In the genomic region with DNA sequence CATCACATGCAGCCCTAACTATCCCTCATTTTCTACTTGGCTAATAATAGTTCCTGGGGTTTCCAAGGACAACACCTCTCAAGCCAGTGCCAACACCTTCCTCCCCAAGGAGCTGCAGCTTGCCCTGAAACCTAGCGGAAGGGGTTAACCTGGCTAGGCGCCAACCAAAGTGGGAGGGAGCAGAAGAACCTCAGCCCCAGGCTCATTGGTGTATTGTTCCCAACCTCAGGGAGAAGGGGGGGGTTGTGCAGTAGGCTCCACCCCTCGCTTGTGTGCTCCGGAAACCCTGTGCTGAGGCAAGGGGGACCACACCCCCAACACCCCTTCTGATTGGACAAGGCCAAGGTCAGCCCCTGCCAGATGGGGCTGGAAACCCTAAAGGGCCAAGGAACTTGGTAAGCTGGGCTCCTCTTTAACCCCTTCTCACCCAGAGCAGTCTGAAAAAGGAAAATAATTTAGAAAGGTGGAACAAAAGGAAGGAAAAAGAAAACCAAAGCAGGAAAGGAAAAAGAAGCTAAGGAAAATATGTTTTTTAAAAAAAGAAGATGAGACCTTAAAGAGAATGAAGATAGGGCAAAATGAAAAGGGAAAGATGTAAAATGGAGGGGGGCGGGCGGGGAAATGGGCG, we compare ENCODE assay signal across 1 cellular context.
A peak's percentile ranks its signal among the peaks of the same experiment; 100 is the strongest.
TF ChIP-seq lines count a peak whose summit lies in the region.

No MANE protein-coding gene starts in this region.

TF ChIP-seq in HepG2, 621 proteins besides CTCF, POLR2A, EP300 and RAD21 (continued from another document and continues in another):
- no peak for TF ChIP-seq ZNF260 (CRISPR knock-in tag; IDR thresholded peaks at IDR 0.05; ENCODE audit: borderline replicate concordance, low read depth)
- no peak for TF ChIP-seq WIZ (CRISPR knock-in tag; IDR thresholded peaks at IDR 0.05)
- peak; percentile 88 for TF ChIP-seq KLF12 (CRISPR knock-in tag; IDR thresholded peaks at IDR 0.05; ENCODE audit: borderline replicate concordance)
- peak; percentile 67 for TF ChIP-seq SPEN (CRISPR knock-in tag; IDR thresholded peaks at IDR 0.05; ENCODE audit: low read depth)
- no peak for TF ChIP-seq ZSCAN9 (CRISPR knock-in tag; IDR thresholded peaks at IDR 0.05; ENCODE audit: borderline replicate concordance)
- TF ChIP-seq, protein P1, sequence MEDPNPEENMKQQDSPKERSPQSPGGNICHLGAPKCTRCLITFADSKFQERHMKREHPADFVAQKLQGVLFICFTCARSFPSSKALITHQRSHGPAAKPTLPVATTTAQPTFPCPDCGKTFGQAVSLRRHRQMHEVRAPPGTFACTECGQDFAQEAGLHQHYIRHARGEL (CRISPR knock-in tag; IDR thresholded peaks at IDR 0.05) = no peak
- peak; percentile 94; the same call in 1 of the 2 replicates for TF ChIP-seq YEATS2 (CRISPR knock-in tag; IDR thresholded peaks at IDR 0.05; ENCODE audit: borderline replicate concordance)
- TF ChIP-seq NCOA2 (CRISPR knock-in tag; IDR thresholded peaks at IDR 0.05) = peak; percentile 20; the same call in 1 of the 2 replicates
- TF ChIP-seq CBFB (CRISPR knock-in tag; IDR thresholded peaks at IDR 0.05) = no peak; the same call in 1 of the 2 replicates
- TF ChIP-seq, protein P2, sequence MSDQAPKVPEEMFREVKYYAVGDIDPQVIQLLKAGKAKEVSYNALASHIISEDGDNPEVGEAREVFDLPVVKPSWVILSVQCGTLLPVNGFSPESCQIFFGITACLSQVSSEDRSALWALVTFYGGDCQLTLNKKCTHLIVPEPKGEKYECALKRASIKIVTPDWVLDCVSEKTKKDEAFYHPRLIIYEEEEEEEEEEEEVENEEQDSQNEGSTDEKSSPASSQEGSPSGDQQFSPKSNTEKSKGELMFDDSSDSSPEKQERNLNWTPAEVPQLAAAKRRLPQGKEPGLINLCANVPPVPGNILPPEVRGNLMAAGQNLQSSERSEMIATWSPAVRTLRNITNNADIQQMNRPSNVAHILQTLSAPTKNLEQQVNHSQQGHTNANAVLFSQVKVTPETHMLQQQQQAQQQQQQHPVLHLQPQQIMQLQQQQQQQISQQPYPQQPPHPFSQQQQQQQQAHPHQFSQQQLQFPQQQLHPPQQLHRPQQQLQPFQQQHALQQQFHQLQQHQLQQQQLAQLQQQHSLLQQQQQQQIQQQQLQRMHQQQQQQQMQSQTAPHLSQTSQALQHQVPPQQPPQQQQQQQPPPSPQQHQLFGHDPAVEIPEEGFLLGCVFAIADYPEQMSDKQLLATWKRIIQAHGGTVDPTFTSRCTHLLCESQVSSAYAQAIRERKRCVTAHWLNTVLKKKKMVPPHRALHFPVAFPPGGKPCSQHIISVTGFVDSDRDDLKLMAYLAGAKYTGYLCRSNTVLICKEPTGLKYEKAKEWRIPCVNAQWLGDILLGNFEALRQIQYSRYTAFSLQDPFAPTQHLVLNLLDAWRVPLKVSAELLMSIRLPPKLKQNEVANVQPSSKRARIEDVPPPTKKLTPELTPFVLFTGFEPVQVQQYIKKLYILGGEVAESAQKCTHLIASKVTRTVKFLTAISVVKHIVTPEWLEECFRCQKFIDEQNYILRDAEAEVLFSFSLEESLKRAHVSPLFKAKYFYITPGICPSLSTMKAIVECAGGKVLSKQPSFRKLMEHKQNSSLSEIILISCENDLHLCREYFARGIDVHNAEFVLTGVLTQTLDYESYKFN (CRISPR knock-in tag; conservative IDR thresholded peaks at IDR 0.05) = peak; percentile 78
- TF ChIP-seq, protein P3, sequence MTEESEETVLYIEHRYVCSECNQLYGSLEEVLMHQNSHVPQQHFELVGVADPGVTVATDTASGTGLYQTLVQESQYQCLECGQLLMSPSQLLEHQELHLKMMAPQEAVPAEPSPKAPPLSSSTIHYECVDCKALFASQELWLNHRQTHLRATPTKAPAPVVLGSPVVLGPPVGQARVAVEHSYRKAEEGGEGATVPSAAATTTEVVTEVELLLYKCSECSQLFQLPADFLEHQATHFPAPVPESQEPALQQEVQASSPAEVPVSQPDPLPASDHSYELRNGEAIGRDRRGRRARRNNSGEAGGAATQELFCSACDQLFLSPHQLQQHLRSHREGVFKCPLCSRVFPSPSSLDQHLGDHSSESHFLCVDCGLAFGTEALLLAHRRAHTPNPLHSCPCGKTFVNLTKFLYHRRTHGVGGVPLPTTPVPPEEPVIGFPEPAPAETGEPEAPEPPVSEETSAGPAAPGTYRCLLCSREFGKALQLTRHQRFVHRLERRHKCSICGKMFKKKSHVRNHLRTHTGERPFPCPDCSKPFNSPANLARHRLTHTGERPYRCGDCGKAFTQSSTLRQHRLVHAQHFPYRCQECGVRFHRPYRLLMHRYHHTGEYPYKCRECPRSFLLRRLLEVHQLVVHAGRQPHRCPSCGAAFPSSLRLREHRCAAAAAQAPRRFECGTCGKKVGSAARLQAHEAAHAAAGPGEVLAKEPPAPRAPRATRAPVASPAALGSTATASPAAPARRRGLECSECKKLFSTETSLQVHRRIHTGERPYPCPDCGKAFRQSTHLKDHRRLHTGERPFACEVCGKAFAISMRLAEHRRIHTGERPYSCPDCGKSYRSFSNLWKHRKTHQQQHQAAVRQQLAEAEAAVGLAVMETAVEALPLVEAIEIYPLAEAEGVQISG (CRISPR knock-in tag; IDR thresholded peaks at IDR 0.05) = peak; percentile 82
- peak; percentile 58 for TF ChIP-seq U2AF1 (optimal IDR thresholded peaks at IDR 0.05; ENCODE audit: low read depth, low read length)
- peak; percentile 9 for TF ChIP-seq SKI (IDR thresholded peaks at IDR 0.05; ENCODE audit: partially characterized antibody)
- no peak for TF ChIP-seq RBM39 (IDR thresholded peaks at IDR 0.05; ENCODE audit: low read depth, low read length, poor library complexity, severe bottlenecking)
- TF ChIP-seq ZNF333 (CRISPR knock-in tag; IDR thresholded peaks at IDR 0.05; ENCODE audit: borderline replicate concordance) = no peak
- TF ChIP-seq ZNF878 (CRISPR knock-in tag; IDR thresholded peaks at IDR 0.05) = 0 out of 2 replicates have a peak, but pooled peaks have one; percentile 41
- TF ChIP-seq CREM (IDR thresholded peaks at IDR 0.05) = peak; percentile 46; the same call in 1 of the 2 replicates
- TF ChIP-seq CREM (CRISPR knock-in tag; IDR thresholded peaks at IDR 0.05) = no peak
- TF ChIP-seq, protein P4, sequence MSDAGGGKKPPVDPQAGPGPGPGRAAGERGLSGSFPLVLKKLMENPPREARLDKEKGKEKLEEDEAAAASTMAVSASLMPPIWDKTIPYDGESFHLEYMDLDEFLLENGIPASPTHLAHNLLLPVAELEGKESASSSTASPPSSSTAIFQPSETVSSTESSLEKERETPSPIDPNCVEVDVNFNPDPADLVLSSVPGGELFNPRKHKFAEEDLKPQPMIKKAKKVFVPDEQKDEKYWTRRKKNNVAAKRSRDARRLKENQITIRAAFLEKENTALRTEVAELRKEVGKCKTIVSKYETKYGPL (CRISPR knock-in tag; IDR thresholded peaks at IDR 0.05) = no peak
- TF ChIP-seq, protein P5, sequence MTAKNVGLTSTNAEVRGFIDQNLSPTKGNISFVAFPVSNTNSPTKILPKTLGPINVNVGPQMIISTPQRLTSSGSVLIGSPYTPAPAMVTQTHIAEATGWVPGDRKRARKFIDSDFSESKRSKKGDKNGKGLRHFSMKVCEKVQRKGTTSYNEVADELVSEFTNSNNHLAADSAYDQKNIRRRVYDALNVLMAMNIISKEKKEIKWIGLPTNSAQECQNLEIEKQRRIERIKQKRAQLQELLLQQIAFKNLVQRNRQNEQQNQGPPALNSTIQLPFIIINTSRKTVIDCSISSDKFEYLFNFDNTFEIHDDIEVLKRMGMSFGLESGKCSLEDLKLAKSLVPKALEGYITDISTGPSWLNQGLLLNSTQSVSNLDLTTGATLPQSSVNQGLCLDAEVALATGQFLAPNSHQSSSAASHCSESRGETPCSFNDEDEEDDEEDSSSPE (CRISPR knock-in tag; IDR thresholded peaks at IDR 0.05) = 0 out of 2 replicates have a peak, but pooled peaks have one; percentile 11
- TF ChIP-seq CEBPG (CRISPR knock-in tag; IDR thresholded peaks at IDR 0.05) = peak; percentile 54
- no peak; the same call in 1 of the 2 replicates for TF ChIP-seq SIX1 (CRISPR knock-in tag; IDR thresholded peaks at IDR 0.05; ENCODE audit: borderline replicate concordance)
- TF ChIP-seq, protein P6, sequence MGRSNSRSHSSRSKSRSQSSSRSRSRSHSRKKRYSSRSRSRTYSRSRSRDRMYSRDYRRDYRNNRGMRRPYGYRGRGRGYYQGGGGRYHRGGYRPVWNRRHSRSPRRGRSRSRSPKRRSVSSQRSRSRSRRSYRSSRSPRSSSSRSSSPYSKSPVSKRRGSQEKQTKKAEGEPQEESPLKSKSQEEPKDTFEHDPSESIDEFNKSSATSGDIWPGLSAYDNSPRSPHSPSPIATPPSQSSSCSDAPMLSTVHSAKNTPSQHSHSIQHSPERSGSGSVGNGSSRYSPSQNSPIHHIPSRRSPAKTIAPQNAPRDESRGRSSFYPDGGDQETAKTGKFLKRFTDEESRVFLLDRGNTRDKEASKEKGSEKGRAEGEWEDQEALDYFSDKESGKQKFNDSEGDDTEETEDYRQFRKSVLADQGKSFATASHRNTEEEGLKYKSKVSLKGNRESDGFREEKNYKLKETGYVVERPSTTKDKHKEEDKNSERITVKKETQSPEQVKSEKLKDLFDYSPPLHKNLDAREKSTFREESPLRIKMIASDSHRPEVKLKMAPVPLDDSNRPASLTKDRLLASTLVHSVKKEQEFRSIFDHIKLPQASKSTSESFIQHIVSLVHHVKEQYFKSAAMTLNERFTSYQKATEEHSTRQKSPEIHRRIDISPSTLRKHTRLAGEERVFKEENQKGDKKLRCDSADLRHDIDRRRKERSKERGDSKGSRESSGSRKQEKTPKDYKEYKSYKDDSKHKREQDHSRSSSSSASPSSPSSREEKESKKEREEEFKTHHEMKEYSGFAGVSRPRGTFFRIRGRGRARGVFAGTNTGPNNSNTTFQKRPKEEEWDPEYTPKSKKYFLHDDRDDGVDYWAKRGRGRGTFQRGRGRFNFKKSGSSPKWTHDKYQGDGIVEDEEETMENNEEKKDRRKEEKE (IDR thresholded peaks at IDR 0.05) = no peak
- peak; percentile 72; the same call in 1 of the 2 replicates for TF ChIP-seq HOXD1 (CRISPR knock-in tag; IDR thresholded peaks at IDR 0.05)
- TF ChIP-seq, protein P7, sequence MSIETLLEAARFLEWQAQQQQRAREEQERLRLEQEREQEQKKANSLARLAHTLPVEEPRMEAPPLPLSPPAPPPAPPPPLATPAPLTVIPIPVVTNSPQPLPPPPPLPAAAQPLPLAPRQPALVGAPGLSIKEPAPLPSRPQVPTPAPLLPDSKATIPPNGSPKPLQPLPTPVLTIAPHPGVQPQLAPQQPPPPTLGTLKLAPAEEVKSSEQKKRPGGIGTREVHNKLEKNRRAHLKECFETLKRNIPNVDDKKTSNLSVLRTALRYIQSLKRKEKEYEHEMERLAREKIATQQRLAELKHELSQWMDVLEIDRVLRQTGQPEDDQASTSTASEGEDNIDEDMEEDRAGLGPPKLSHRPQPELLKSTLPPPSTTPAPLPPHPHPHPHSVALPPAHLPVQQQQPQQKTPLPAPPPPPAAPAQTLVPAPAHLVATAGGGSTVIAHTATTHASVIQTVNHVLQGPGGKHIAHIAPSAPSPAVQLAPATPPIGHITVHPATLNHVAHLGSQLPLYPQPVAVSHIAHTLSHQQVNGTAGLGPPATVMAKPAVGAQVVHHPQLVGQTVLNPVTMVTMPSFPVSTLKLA (IDR thresholded peaks at IDR 0.05) = 0 out of 2 replicates have a peak, but pooled peaks have one; percentile 6
- TF ChIP-seq DNMT3B (CRISPR knock-in tag; conservative IDR thresholded peaks at IDR 0.05) = peak; percentile 69; the same call in 1 of the 2 replicates
- 0 out of 2 replicates have a peak, but pooled peaks have one; percentile 22 for TF ChIP-seq THYN1 (CRISPR knock-in tag; IDR thresholded peaks at IDR 0.05; ENCODE audit: borderline replicate concordance, low read depth)
- TF ChIP-seq TP53 (CRISPR knock-in tag; conservative IDR thresholded peaks at IDR 0.05) = 0 out of 2 replicates have a peak, but pooled peaks have one; percentile 39
- peak; percentile 79 for TF ChIP-seq KAT8 (CRISPR knock-in tag; IDR thresholded peaks at IDR 0.05)
- TF ChIP-seq, protein P8, sequence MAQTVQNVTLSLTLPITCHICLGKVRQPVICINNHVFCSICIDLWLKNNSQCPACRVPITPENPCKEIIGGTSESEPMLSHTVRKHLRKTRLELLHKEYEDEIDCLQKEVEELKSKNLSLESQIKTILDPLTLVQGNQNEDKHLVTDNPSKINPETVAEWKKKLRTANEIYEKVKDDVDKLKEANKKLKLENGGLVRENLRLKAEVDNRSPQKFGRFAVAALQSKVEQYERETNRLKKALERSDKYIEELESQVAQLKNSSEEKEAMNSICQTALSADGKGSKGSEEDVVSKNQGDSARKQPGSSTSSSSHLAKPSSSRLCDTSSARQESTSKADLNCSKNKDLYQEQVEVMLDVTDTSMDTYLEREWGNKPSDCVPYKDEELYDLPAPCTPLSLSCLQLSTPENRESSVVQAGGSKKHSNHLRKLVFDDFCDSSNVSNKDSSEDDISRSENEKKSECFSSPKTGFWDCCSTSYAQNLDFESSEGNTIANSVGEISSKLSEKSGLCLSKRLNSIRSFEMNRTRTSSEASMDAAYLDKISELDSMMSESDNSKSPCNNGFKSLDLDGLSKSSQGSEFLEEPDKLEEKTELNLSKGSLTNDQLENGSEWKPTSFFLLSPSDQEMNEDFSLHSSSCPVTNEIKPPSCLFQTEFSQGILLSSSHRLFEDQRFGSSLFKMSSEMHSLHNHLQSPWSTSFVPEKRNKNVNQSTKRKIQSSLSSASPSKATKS (CRISPR knock-in tag; IDR thresholded peaks at IDR 0.05) = no peak
- peak; percentile 84 for TF ChIP-seq XRCC5 (optimal IDR thresholded peaks at IDR 0.05; ENCODE audit: low read length)
- TF ChIP-seq ISL2 (CRISPR knock-in tag; IDR thresholded peaks at IDR 0.05) = 0 out of 2 replicates have a peak, but pooled peaks have one; percentile 41
- TF ChIP-seq FOXO1 (CRISPR knock-in tag; IDR thresholded peaks at IDR 0.05) = 0 out of 2 replicates have a peak, but pooled peaks have one; percentile 17
- TF ChIP-seq ELF1 (CRISPR knock-in tag; IDR thresholded peaks at IDR 0.05) = peak; percentile 75
- TF ChIP-seq, protein P9, sequence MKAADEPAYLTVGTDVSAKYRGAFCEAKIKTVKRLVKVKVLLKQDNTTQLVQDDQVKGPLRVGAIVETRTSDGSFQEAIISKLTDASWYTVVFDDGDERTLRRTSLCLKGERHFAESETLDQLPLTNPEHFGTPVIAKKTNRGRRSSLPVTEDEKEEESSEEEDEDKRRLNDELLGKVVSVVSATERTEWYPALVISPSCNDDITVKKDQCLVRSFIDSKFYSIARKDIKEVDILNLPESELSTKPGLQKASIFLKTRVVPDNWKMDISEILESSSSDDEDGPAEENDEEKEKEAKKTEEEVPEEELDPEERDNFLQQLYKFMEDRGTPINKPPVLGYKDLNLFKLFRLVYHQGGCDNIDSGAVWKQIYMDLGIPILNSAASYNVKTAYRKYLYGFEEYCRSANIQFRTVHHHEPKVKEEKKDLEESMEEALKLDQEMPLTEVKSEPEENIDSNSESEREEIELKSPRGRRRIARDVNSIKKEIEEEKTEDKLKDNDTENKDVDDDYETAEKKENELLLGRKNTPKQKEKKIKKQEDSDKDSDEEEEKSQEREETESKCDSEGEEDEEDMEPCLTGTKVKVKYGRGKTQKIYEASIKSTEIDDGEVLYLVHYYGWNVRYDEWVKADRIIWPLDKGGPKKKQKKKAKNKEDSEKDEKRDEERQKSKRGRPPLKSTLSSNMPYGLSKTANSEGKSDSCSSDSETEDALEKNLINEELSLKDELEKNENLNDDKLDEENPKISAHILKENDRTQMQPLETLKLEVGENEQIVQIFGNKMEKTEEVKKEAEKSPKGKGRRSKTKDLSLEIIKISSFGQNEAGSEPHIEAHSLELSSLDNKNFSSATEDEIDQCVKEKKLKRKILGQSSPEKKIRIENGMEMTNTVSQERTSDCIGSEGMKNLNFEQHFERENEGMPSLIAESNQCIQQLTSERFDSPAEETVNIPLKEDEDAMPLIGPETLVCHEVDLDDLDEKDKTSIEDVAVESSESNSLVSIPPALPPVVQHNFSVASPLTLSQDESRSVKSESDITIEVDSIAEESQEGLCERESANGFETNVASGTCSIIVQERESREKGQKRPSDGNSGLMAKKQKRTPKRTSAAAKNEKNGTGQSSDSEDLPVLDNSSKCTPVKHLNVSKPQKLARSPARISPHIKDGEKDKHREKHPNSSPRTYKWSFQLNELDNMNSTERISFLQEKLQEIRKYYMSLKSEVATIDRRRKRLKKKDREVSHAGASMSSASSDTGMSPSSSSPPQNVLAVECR (CRISPR knock-in tag; IDR thresholded peaks at IDR 0.05; ENCODE audit: borderline replicate concordance) = peak; percentile 69; the same call in 1 of the 2 replicates
